Comparison of ENCODE assay signal across 11 cellular contexts in genomic region chr10:79301754-79302530, GRCh38.
"Had no signal": no experiment of that assay in that cellular context is flagged by ENCODE, and none has a peak within 500 bp of the region (broad histone marks: within the 10 kb centered on the region; RNA-seq: fewer than 3 reads in every experiment).

No MANE protein-coding gene starts in this region.

- H3K27me3 ChIP-seq: uterus had no signal

- H3K4me3 Mint-ChIP-seq: activated CD4-positive, alpha-beta T cell treated with anti-CD3 and anti-CD28 coated beads for 36 hours; activated naive CD4-positive, alpha-beta T cell treated with anti-CD3 and anti-CD28 coated beads, Interleukin-2, amount 50 U/mL, for 24 hours; central memory CD8-positive, alpha-beta T cell; dendritic cell treated with granulocyte-macrophage colony-stimulating factor and Interleukin-4, amounts not matched to agents 40 ng/mL and 50 ng/mL, for 4 days; naive thymus-derived CD4-positive, alpha-beta T cell had no signal

- H3K4me3 ChIP-seq: uterus had no signal

- H3K9me3 Mint-ChIP-seq: activated naive CD4-positive, alpha-beta T cell treated with anti-CD3 and anti-CD28 coated beads, Interleukin-2, amount 50 U/mL, for 24 hours; central memory CD8-positive, alpha-beta T cell; dendritic cell treated with granulocyte-macrophage colony-stimulating factor and Interleukin-4, amounts not matched to agents 40 ng/mL and 50 ng/mL, for 4 days; naive thymus-derived CD4-positive, alpha-beta T cell had no signal

- DNase-seq: activated CD4-positive, alpha-beta T cell treated with anti-CD3 and anti-CD28 coated beads for 36 hours; activated effector memory CD4-positive, alpha-beta T cell treated with Interleukin-2 at 50 U/mL for 16 hours; erythroblast; hypothalamus; naive thymus-derived CD4-positive, alpha-beta T cell; stimulated activated CD4-positive, alpha-beta T cell treated with anti-CD3 and anti-CD28 coated beads, Interleukin-2, amount 100 ng/mL, for 48 hours; uterus; WERI-Rb-1 had no signal

- ATAC-seq: activated CD4-positive, alpha-beta T cell treated with anti-CD3 and anti-CD28 coated beads for 36 hours; naive thymus-derived CD4-positive, alpha-beta T cell had no signal

- H3K9me3 ChIP-seq: uterus had no signal

- H3K27me3 Mint-ChIP-seq: activated CD4-positive, alpha-beta T cell treated with anti-CD3 and anti-CD28 coated beads for 36 hours; activated naive CD4-positive, alpha-beta T cell treated with anti-CD3 and anti-CD28 coated beads, Interleukin-2, amount 50 U/mL, for 24 hours; central memory CD8-positive, alpha-beta T cell; dendritic cell treated with granulocyte-macrophage colony-stimulating factor and Interleukin-4, amounts not matched to agents 40 ng/mL and 50 ng/mL, for 4 days; naive thymus-derived CD4-positive, alpha-beta T cell had no signal

- H3K27ac ChIP-seq: uterus, WERI-Rb-1 had no signal

- H3K4me1 Mint-ChIP-seq: activated naive CD4-positive, alpha-beta T cell treated with anti-CD3 and anti-CD28 coated beads, Interleukin-2, amount 50 U/mL, for 24 hours had no signal

- H3K27ac Mint-ChIP-seq: activated CD4-positive, alpha-beta T cell treated with anti-CD3 and anti-CD28 coated beads for 36 hours; activated naive CD4-positive, alpha-beta T cell treated with anti-CD3 and anti-CD28 coated beads, Interleukin-2, amount 50 U/mL, for 24 hours; dendritic cell treated with granulocyte-macrophage colony-stimulating factor and Interleukin-4, amounts not matched to agents 40 ng/mL and 50 ng/mL, for 4 days; naive thymus-derived CD4-positive, alpha-beta T cell had no signal

- H3K36me3 ChIP-seq: uterus had no signal
